In genomic region chr13:19587635-19588300, GRCh38 we compare ENCODE assay signal across 8 cellular contexts. TPM values are rescaled to one million over a fixed set of nuclear protein-coding genes. Genes with fewer than 3 reads are reported as not detected.
DNase-seq lines count a peak whose midpoint lies in the region; ATAC-seq and TF ChIP-seq lines count a peak whose summit lies in the region.

No MANE protein-coding gene starts in this region.

- no peaks in the 10 kb centered on the region for H3K36me3 ChIP-seq in brain microvascular endothelial cell (replicated peaks)
- no peaks in the 10 kb centered on the region for H3K36me3 ChIP-seq in lower lobe of right lung

- ATAC-seq in GM19395 (IDR thresholded peaks at IDR 0.05; ENCODE audit: unreplicated experiment) (peak; percentile 75), HG03196 (IDR thresholded peaks at IDR 0.05; ENCODE audit: unreplicated experiment) (peak; percentile 64), lower lobe of right lung (peak; percentile 64 to 70)

- H3K4me3 ChIP-seq in brain microvascular endothelial cell (ENCODE audit: low read depth, low read length) (no peak overlapping the region), lower lobe of right lung (no peak overlapping the region)

- intact Hi-C loops in lower lobe of right lung (cut with DNase I) = no loop called here

- H3K27me3 ChIP-seq in brain microvascular endothelial cell (replicated peaks) = no peaks in the 10 kb centered on the region
- H3K27me3 ChIP-seq in lower lobe of right lung (ENCODE audit: low read depth) = no peaks in the 10 kb centered on the region

- H3K4me1 ChIP-seq in lower lobe of right lung = peaks cover 4% of the 10 kb centered on the region

- H3K9me3 ChIP-seq in lower lobe of right lung = no peaks in the 10 kb centered on the region

- TF ChIP-seq CTCF in brain microvascular endothelial cell (IDR thresholded peaks at IDR 0.05; ENCODE audit: low read depth, low read length, missing control alignments) = peak; percentile 52
- peak; percentile 41 for TF ChIP-seq CTCF in lower lobe of right lung (IDR thresholded peaks at IDR 0.05)

- in situ Hi-C loops in brain microvascular endothelial cell (cut with HindIII; ENCODE audit: low pct_ligation_motif_present, low sequenced_read_pairs) = no loop called here

- H3K27ac ChIP-seq in brain microvascular endothelial cell (no peak overlapping the region), lower lobe of right lung (no peak overlapping the region)

- DNase-seq in NCI-H1417 (lab: John Stamatoyannopoulos, UW) = peak in 2 of 3 experiments; percentile 10 to 49
- no peak for DNase-seq in NCI-H1417 treated with DMSO at 0.1 percent for 48 hours (lab: John Stamatoyannopoulos, UW)
- peak; percentile 72 for DNase-seq in OCI-M1 (lab: John Stamatoyannopoulos, UW)
- DNase-seq in brain microvascular endothelial cell = peak; percentile 63
- no peak for DNase-seq in lower lobe of right lung
- no peak for DNase-seq in OCI-M2 (lab: John Stamatoyannopoulos, UW; ENCODE audit: unreplicated experiment)

RNA-seq across cellular contexts. Expression of gene TPTE2, which starts 26.4 kb away (rescaled TPM):
- not detected for total RNA-seq in lower lobe of right lung

RNA-seq across cellular contexts. Expression of gene MPHOSPH8, which starts 45.7 kb away (rescaled TPM):
- 46.5 TPM for total RNA-seq in lower lobe of right lung

Comparison
In these comparisons a context has a peak if more than half of its experiments do, and no peak if none do; other contexts are left out.
1. DNase-seq: peak in NCI-H1417 (2 of 3), OCI-M1 (single experiment) and brain microvascular endothelial cell (single experiment); none in NCI-H1417 treated with DMSO at 0.1 percent for 48 hours (single experiment), lower lobe of right lung (single experiment) and OCI-M2 (single experiment).
2. Peak in every context shown above with its lines, with median percentiles within 50 percentile points of each other: ATAC-seq.